In the genomic region with DNA sequence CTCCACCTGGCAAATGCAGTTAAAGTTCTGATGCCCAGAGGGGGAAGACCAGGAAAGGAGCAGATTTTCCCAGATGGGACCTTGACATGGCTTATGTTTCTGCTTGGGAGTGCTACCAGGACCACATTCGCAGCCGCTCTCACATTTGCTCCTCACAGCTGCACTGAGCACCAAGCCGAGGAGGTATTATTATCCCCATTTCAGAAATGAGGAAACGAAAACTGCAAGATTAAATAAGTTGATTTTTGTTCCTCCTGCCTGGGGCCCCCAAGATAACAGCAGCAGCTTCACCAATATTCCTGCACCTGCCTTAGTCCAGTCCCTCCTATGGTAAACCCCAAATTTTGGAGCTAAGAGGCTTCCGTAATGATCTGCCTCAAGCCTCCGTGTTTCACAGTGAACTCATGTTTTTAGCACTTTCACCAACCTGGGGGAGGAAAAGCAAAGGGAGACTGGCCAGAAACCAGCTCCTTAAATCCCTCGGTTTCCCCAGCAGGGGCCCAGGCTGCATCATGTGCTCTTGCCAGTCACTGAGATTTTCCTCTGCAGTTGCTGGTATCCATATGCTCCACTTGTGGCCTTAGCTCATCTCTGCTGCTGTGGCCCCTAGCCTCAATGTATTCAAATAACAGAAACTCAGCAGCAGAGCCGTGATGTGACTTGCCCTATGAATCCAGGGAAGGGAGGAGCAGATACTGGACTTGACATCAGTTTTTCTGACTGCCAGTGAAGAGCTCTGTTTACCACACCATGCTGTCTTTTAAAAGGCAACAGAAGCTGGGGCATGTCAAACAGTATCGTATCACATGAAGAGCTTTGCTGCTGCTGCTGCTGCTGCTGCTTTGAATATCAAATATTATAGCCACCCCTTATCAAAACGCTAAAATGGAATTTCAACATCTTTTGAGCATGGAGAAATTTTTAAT, we compare ENCODE assay signal across 12 cellular contexts.
A peak's percentile ranks its signal among the peaks of the same experiment; 100 is the strongest.
DNase-seq lines count a peak whose midpoint lies in the region; ATAC-seq and TF ChIP-seq lines count a peak whose summit lies in the region.
"Had no signal": no experiment of that assay in that cellular context is flagged by ENCODE, and none has a peak within 500 bp of the region (broad histone marks: within the 10 kb centered on the region; RNA-seq: fewer than 3 reads in every experiment).

No MANE protein-coding gene starts in this region.

- H4K20me1 ChIP-seq in SK-N-SH (ENCODE audit: insufficient read depth) = no peaks in the 10 kb centered on the region

- DNase-seq in SK-N-SH (no peak), epidermal melanocyte (ENCODE audit: insufficient read length, low spot score) (no peak)
- DNase-seq in CD8-positive, alpha-beta memory T cell = no peak
- DNase-seq: stimulated activated CD4-positive, alpha-beta T cell treated with anti-CD3 and anti-CD28 coated beads, Interleukin-4, amount 100 ng/mL, for 24 hours; upper lobe of left lung had no signal

- H3K9me3 Mint-ChIP-seq in stimulated activated memory B cell treated with anti-CD40 and anti-IgM and Interleukin-4, amounts not matched to agents 10 μg/mL and 1 μg/mL and 100 μg/mL, for 72 hours = no peaks in the 10 kb centered on the region
- H3K9me3 Mint-ChIP-seq in CD8-positive, alpha-beta memory T cell = no peaks in the 10 kb centered on the region

- peak overlapping the region; percentile 32 for H3K27ac Mint-ChIP-seq in stimulated activated memory B cell treated with anti-CD40 and anti-IgM and Interleukin-4, amounts not matched to agents 10 μg/mL and 1 μg/mL and 100 μg/mL, for 72 hours
- peak overlapping the region in 1 of 8 donors; percentile 45 for H3K27ac Mint-ChIP-seq in CD8-positive, alpha-beta memory T cell

- H3K4me3 ChIP-seq in SK-N-SH (ENCODE audit: low read depth in 2 of 2, low read length in 1 of 2) = no peak overlapping the region
- H3K4me3 ChIP-seq in CD8-positive, alpha-beta memory T cell (ENCODE audit: low read length) = no peak overlapping the region
- H3K4me3 ChIP-seq: hepatocyte, SK-N-MC, upper lobe of left lung had no signal

- no peaks in the 10 kb centered on the region for H3K9me3 ChIP-seq in SK-N-SH
- H3K9me3 ChIP-seq in CD8-positive, alpha-beta memory T cell (ENCODE audit: low read length) = no peaks in the 10 kb centered on the region
- H3K9me3 ChIP-seq: upper lobe of left lung had no signal

- TF ChIP-seq RAD21 in SK-N-SH (IDR thresholded peaks at IDR 0.05; ENCODE audit: low read length) = no peak

- H3K27me3 ChIP-seq in SK-N-SH (ENCODE audit: insufficient read depth) = no peaks in the 10 kb centered on the region
- no peaks in the 10 kb centered on the region for H3K27me3 ChIP-seq in CD8-positive, alpha-beta memory T cell (ENCODE audit: insufficient read depth, low read length, poor library complexity, severe bottlenecking)
- H3K27me3 ChIP-seq: hepatocyte, upper lobe of left lung had no signal

- H3F3A ChIP-seq in SK-N-SH (replicated peaks; ENCODE audit: insufficient read depth) = peaks cover 6% of the 10 kb centered on the region

- H3K36me3 ChIP-seq in SK-N-SH (replicated peaks in 1 of 2; ENCODE audit: control insufficient read depth in 1 of 2, insufficient read depth in 2 of 2, low read length in 1 of 2) = no peaks in the 10 kb centered on the region
- no peaks in the 10 kb centered on the region for H3K36me3 ChIP-seq in CD8-positive, alpha-beta memory T cell (ENCODE audit: insufficient read depth, low read length)
- H3K36me3 ChIP-seq: upper lobe of left lung had no signal

- no peak for TF ChIP-seq EP300 in SK-N-SH (IDR thresholded peaks at IDR 0.05; ENCODE audit: borderline replicate concordance in 1 of 2, low read depth in 1 of 2, low read length in 1 of 2)

- TF ChIP-seq CTCF in SK-N-SH (IDR thresholded peaks at IDR 0.05) = no peak

- H3K4me2 ChIP-seq in SK-N-SH = no peak overlapping the region
- H3K4me2 ChIP-seq: hepatocyte had no signal

- no peaks in the 10 kb centered on the region for H3K36me3 Mint-ChIP-seq in stimulated activated memory B cell treated with anti-CD40 and anti-IgM and Interleukin-4, amounts not matched to agents 10 μg/mL and 1 μg/mL and 100 μg/mL, for 72 hours
- H3K36me3 Mint-ChIP-seq in CD8-positive, alpha-beta memory T cell = no peaks in the 10 kb centered on the region

- H3K27ac ChIP-seq in SK-N-SH (ENCODE audit: low read depth in 2 of 2, low read length in 1 of 2) = peak overlapping the region in 1 of 2 experiments; percentile 67; a peak in 2 of 4 replicates
- H3K27ac ChIP-seq in CD8-positive, alpha-beta memory T cell (ENCODE audit: low read depth, low read length) = no peak overlapping the region
- H3K27ac ChIP-seq: hepatocyte, SK-N-MC, upper lobe of left lung had no signal

- no peak overlapping the region for H2AFZ ChIP-seq in SK-N-SH (ENCODE audit: low read depth)
- H2AFZ ChIP-seq: hepatocyte had no signal

- 55% methylated on average over 10 of the region's 10 CpGs for WGBS in SK-N-SH (ENCODE audit: low lambda C conversion rate)

- peaks cover 6 to 25% of the 10 kb centered on the region in 2 experiments for H3K4me1 ChIP-seq in SK-N-SH (ENCODE audit: control insufficient read depth in 1 of 2, insufficient read depth in 2 of 2, low read depth in 1 of 2, low read length in 1 of 2)
- H3K4me1 ChIP-seq in CD8-positive, alpha-beta memory T cell (ENCODE audit: insufficient read depth, low read length) = no peaks in the 10 kb centered on the region
- H3K4me1 ChIP-seq: upper lobe of left lung had no signal

- no peaks in the 10 kb centered on the region for H3K79me2 ChIP-seq in SK-N-SH (ENCODE audit: insufficient read depth)
- H3K79me2 ChIP-seq: hepatocyte had no signal

- H3K4me1 Mint-ChIP-seq in stimulated activated memory B cell treated with anti-CD40 and anti-IgM and Interleukin-4, amounts not matched to agents 10 μg/mL and 1 μg/mL and 100 μg/mL, for 72 hours = peaks cover 31% of the 10 kb centered on the region
- peaks cover 0 to 6% (median 0%) of the 10 kb centered on the region in 3 donors for H3K4me1 Mint-ChIP-seq in CD8-positive, alpha-beta memory T cell

- no peaks in the 10 kb centered on the region for H3K9me2 ChIP-seq in SK-N-SH

- H3K9ac ChIP-seq in SK-N-SH = no peak overlapping the region

- CTCF ChIA-PET in SK-N-SH (lab: Yijun Ruan, JAX) = interaction anchor here (1.7 kb wide), 1 partner anchor 22 kb away, joined by 4 read pairs; no protein-coding TSS in a partner anchor
- CTCF ChIA-PET in CD8-positive, alpha-beta memory T cell (lab: Charles Lee) = no interaction called here

- peak overlapping the region; percentile 36 for H3K4me3 Mint-ChIP-seq in stimulated activated memory B cell treated with anti-CD40 and anti-IgM and Interleukin-4, amounts not matched to agents 10 μg/mL and 1 μg/mL and 100 μg/mL, for 72 hours
- H3K4me3 Mint-ChIP-seq in CD8-positive, alpha-beta memory T cell = no peak overlapping the region

- ATAC-seq in SK-N-SH treated with all-trans-retinoic acid at 6 μM for 48 hours = peak; percentile 31
- peak; percentile 43 for ATAC-seq in HG02571 (IDR thresholded peaks at IDR 0.05; ENCODE audit: unreplicated experiment)
- ATAC-seq in HG03565 (IDR thresholded peaks at IDR 0.05; ENCODE audit: unreplicated experiment) = peak; percentile 50
- ATAC-seq in stimulated activated memory B cell treated with anti-CD40 and anti-IgM and Interleukin-4, amounts not matched to agents 10 μg/mL and 1 μg/mL and 100 μg/mL, for 72 hours = peak; percentile 75
- ATAC-seq in HG03196 (IDR thresholded peaks at IDR 0.05; ENCODE audit: unreplicated experiment) = no peak

- POLR2A ChIA-PET in SK-N-SH (lab: Yijun Ruan, JAX) = interaction anchor here (0.6 to 1.6 kb wide), 4 partner anchors 10 to 23 kb away, joined by 3 to 5 read pairs (median 4); no protein-coding TSS in a partner anchor
- POLR2A ChIA-PET in CD8-positive, alpha-beta memory T cell (lab: Charles Lee) = no interaction called here

- no peaks in the 10 kb centered on the region for H3K27me3 Mint-ChIP-seq in stimulated activated memory B cell treated with anti-CD40 and anti-IgM and Interleukin-4, amounts not matched to agents 10 μg/mL and 1 μg/mL and 100 μg/mL, for 72 hours
- H3K27me3 Mint-ChIP-seq in CD8-positive, alpha-beta memory T cell = peaks cover 1 to 3% of the 10 kb centered on the region in 2 donors

TF ChIP-seq in SK-N-SH treated with all-trans-retinoic acid at 6 μM for 48 hours, 23 proteins besides CTCF, POLR2A, EP300 and RAD21 (continues in another document):
- TF ChIP-seq OSR1 (CRISPR knock-in tag; IDR thresholded peaks at IDR 0.05) (no peak), TCF4 (CRISPR knock-in tag; IDR thresholded peaks at IDR 0.05; ENCODE audit: borderline replicate concordance) (no peak), ARNTL (CRISPR knock-in tag; IDR thresholded peaks at IDR 0.05; ENCODE audit: borderline replicate concordance, low read depth) (no peak), ZC3H10 (CRISPR knock-in tag; IDR thresholded peaks at IDR 0.05) (no peak), PPARA (CRISPR knock-in tag; IDR thresholded peaks at IDR 0.05; ENCODE audit: borderline replicate concordance) (no peak)

TF ChIP-seq in SK-N-SH, 30 proteins besides CTCF, POLR2A, EP300 and RAD21:
- TF ChIP-seq MEF2A (IDR thresholded peaks at IDR 0.05; ENCODE audit: borderline replicate concordance, low read depth) (no peak), RFX5 (IDR thresholded peaks at IDR 0.05; ENCODE audit: low read length) (no peak), TEAD4 (IDR thresholded peaks at IDR 0.05; ENCODE audit: borderline replicate concordance, insufficient read depth) (no peak), EZH2phosphoT487 (IDR thresholded peaks at IDR 0.05; ENCODE audit: borderline replicate concordance, low read depth) (no peak), JUND (IDR thresholded peaks at IDR 0.05) (no peak), NFIC (IDR thresholded peaks at IDR 0.05; ENCODE audit: borderline replicate concordance) (no peak), MXI1 (IDR thresholded peaks at IDR 0.05; ENCODE audit: low read depth, low read length) (no peak), ELF1 (IDR thresholded peaks at IDR 0.05) (no peak), SMC3 (IDR thresholded peaks at IDR 0.05; ENCODE audit: low read depth, low read length) (no peak), SIN3A (IDR thresholded peaks at IDR 0.05; ENCODE audit: borderline replicate concordance, low read depth, low read length) (no peak), FOSL2 (IDR thresholded peaks at IDR 0.05; ENCODE audit: borderline replicate concordance, low read depth) (no peak)
- TF ChIP-seq, protein P1, sequence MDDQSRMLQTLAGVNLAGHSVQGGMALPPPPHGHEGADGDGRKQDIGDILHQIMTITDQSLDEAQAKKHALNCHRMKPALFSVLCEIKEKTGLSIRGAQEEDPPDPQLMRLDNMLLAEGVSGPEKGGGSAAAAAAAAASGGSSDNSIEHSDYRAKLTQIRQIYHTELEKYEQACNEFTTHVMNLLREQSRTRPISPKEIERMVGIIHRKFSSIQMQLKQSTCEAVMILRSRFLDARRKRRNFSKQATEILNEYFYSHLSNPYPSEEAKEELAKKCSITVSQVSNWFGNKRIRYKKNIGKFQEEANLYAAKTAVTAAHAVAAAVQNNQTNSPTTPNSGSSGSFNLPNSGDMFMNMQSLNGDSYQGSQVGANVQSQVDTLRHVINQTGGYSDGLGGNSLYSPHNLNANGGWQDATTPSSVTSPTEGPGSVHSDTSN (IDR thresholded peaks at IDR 0.05) = no peak
- TF ChIP-seq, protein P2, sequence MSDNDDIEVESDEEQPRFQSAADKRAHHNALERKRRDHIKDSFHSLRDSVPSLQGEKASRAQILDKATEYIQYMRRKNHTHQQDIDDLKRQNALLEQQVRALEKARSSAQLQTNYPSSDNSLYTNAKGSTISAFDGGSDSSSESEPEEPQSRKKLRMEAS (IDR thresholded peaks at IDR 0.05; ENCODE audit: low read depth) = no peak
